In the genomic region with DNA sequence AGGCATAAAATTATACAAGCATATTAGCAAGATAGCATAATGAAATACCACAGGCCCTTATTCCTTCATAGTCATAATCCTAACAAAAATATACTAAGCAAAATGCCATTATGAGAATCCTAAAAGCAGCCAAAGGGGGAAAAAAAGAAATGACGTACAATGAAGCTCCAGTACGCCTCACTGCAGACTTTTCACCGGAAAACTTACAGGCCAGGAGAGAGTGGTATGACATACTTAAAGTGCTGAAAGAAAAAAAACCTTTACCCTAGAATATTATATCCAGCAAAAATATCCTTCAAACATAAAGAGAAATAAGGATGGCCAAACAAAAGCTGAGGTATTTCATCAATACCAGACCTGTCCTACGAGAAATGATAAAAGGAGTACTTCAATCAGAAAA, we compare ENCODE assay signal across 27 cellular contexts. TPM values are rescaled to one million over a fixed set of nuclear protein-coding genes. Genes with fewer than 3 reads are reported as not detected.
"Had no signal": no experiment of that assay in that cellular context is flagged by ENCODE, and none has a peak within 500 bp of the region (broad histone marks: within the 10 kb centered on the region; RNA-seq: fewer than 3 reads in every experiment).

No MANE protein-coding gene starts in this region.

- H3K27ac Mint-ChIP-seq: mesothelial cell of epicardium; naive B cell; natural killer cell treated with Interleukin-12 subunit alpha and Interleukin-12 subunit beta and Interleukin-15 and Interleukin-18, amount 100 ng/mL, for 72 hours; stimulated activated effector memory CD8-positive, alpha-beta T cell treated with anti-CD3 and anti-CD28 coated beads, Interleukin-12 subunit alpha, Interleukin-12 subunit beta, amount 100 ng/mL, for 72 hours had no signal

- H3K4me3 ChIP-seq: dorsolateral prefrontal cortex, esophagus muscularis mucosa, gastroesophageal sphincter, heart left ventricle, hepatocyte, lower lobe of right lung, mucosa of descending colon, prostate gland, right atrium auricular region, sigmoid colon, stomach, thyroid gland, vagina had no signal

- H3K4me1 Mint-ChIP-seq: mesothelial cell of epicardium; naive B cell; neural crest cell; stimulated activated effector memory CD8-positive, alpha-beta T cell treated with anti-CD3 and anti-CD28 coated beads, Interleukin-12 subunit alpha, Interleukin-12 subunit beta, amount 100 ng/mL, for 72 hours had no signal

- H3K36me3 Mint-ChIP-seq: stimulated activated effector memory CD8-positive, alpha-beta T cell treated with anti-CD3 and anti-CD28 coated beads, Interleukin-12 subunit alpha, Interleukin-12 subunit beta, amount 100 ng/mL, for 72 hours had no signal

- H3K79me2 ChIP-seq: hepatocyte, parathyroid adenoma had no signal

- H3K9ac ChIP-seq: parathyroid adenoma had no signal

- ATAC-seq: foreskin keratinocyte; gastroesophageal sphincter; heart left ventricle; left colon; left ventricle myocardium superior; lower lobe of right lung; mucosa of descending colon; natural killer cell treated with Interleukin-12 subunit alpha and Interleukin-12 subunit beta and Interleukin-15 and Interleukin-18, amount 100 ng/mL, for 72 hours; stimulated activated effector memory CD8-positive, alpha-beta T cell treated with anti-CD3 and anti-CD28 coated beads, Interleukin-12 subunit alpha, Interleukin-12 subunit beta, amount 100 ng/mL, for 72 hours had no signal

- H3K9me3 ChIP-seq: prostate gland, thyroid gland had no signal

- H3K27ac ChIP-seq: dorsolateral prefrontal cortex, esophagus muscularis mucosa, foreskin keratinocyte, gastroesophageal sphincter, heart left ventricle, hepatocyte, lower lobe of right lung, parathyroid adenoma, prostate gland, right atrium auricular region, sigmoid colon, stomach, thyroid gland, vagina had no signal

- H3K36me3 ChIP-seq: esophagus muscularis mucosa, gastroesophageal sphincter, heart left ventricle, lower lobe of right lung, prostate gland, right atrium auricular region, sigmoid colon, thyroid gland, vagina had no signal

- DNase-seq: dorsolateral prefrontal cortex; effector CD4-positive, alpha-beta T cell; foreskin keratinocyte; heart left ventricle; left colon; left ventricle myocardium superior; lower lobe of right lung; mucosa of descending colon; naive B cell; sigmoid colon; stimulated activated CD4-positive, alpha-beta T cell treated with anti-CD3 and anti-CD28 coated beads, Interleukin-2, amount 100 ng/mL, for 24 hours; stimulated activated CD4-positive, alpha-beta T cell treated with anti-CD3 and anti-CD28 coated beads, Interleukin-4, amount 100 ng/mL, for 24 hours; stimulated activated naive CD4-positive, alpha-beta T cell treated with Interleukin-2 at 50 U/mL for 16 hours; stomach; thyroid gland had no signal

- H3K4me3 Mint-ChIP-seq: mesothelial cell of epicardium; natural killer cell treated with Interleukin-12 subunit alpha and Interleukin-12 subunit beta and Interleukin-15 and Interleukin-18, amount 100 ng/mL, for 72 hours; neural crest cell; stimulated activated effector memory CD8-positive, alpha-beta T cell treated with anti-CD3 and anti-CD28 coated beads, Interleukin-12 subunit alpha, Interleukin-12 subunit beta, amount 100 ng/mL, for 72 hours had no signal

- H3K27me3 ChIP-seq: dorsolateral prefrontal cortex, esophagus muscularis mucosa, foreskin keratinocyte, gastroesophageal sphincter, heart left ventricle, hepatocyte, right atrium auricular region, sigmoid colon, stomach, thyroid gland, vagina had no signal

- H3K27me3 Mint-ChIP-seq: naive B cell; natural killer cell treated with Interleukin-12 subunit alpha and Interleukin-12 subunit beta and Interleukin-15 and Interleukin-18, amount 100 ng/mL, for 72 hours had no signal

- H3K4me1 ChIP-seq: esophagus muscularis mucosa, foreskin keratinocyte, gastroesophageal sphincter, heart left ventricle, lower lobe of right lung, parathyroid adenoma, prostate gland, right atrium auricular region, sigmoid colon, stomach, thyroid gland, vagina had no signal

- H3K4me2 ChIP-seq: hepatocyte had no signal

- H2AFZ ChIP-seq: hepatocyte, parathyroid adenoma had no signal

RNA-seq across cellular contexts. Expression of a gene that starts 19.5 kb away (rescaled TPM):
- total RNA-seq: esophagus muscularis mucosa, gastroesophageal sphincter, left ventricle myocardium superior, lower lobe of right lung, ureter had no signal
- polyA plus RNA-seq: heart left ventricle had no signal
